Comparison of ENCODE assay signal across 8 cellular contexts in the genomic region with DNA sequence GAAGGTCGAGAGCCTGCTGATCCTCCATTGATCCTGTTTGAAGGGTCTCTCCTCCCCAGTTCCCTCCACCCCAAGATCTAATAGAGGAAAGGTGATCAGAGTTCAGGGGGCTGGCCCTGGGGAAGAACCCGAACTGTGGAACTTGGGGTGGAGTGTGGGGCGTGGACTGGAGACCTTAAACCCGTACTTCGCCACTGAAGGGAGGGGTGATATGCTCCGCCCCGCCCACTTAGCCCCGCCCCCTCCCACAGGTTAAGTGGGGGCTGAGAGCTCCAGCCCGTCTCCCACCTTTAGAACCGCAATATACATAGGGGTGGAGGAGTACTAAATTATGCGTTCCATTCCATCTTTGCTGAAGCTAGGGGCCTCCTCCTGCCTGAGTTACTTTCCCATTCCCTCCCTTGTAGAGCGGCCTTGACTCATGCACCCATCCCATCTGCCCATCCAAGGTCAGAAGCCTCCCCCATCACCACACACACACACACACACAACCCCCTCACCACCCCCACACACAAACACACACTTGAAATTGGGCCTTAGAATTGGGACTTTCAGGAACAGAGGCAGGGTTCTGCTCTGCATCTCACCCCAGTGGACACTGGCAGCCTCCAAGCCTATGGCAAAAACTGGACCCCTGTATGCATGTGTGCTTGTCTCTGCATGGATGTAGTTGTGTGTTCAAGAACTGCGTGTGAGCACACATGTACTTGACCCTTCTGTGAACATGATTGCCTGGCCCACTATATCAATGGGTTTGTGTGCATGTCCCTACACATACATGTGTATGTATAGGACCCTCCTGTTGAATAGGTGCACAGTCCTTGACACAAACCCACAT. TPM values are rescaled to one million over a fixed set of nuclear protein-coding genes. Genes with fewer than 3 reads are reported as not detected.
DNase-seq lines count a peak whose midpoint lies in the region; ATAC-seq, FAIRE-seq and TF ChIP-seq lines count a peak whose summit lies in the region.

No MANE protein-coding gene starts in this region.

- H3K36me3 ChIP-seq in BE2C (no peaks in the 10 kb centered on the region), left lung (peaks cover 0 to 12% of the 10 kb centered on the region in 2 donors)

- H3K4me3 Mint-ChIP-seq in MCF 10A (ENCODE audit: unreplicated experiment) = peak overlapping the region; percentile 66
- H3K4me3 Mint-ChIP-seq in stimulated activated naive CD8-positive, alpha-beta T cell treated with anti-CD3 and anti-CD28 coated beads, Interleukin-15, amount 100 ng/mL, for 72 hours = peak overlapping the region; percentile 55 to 75

- H3K27me3 ChIP-seq in BE2C = no peaks in the 10 kb centered on the region
- H3K27me3 ChIP-seq in left lung = peaks cover 0 to 15% of the 10 kb centered on the region in 2 donors

- H3K4me1 Mint-ChIP-seq in MCF 10A (ENCODE audit: insufficient read depth, unreplicated experiment) = no peaks in the 10 kb centered on the region
- H3K4me1 Mint-ChIP-seq in stimulated activated naive CD8-positive, alpha-beta T cell treated with anti-CD3 and anti-CD28 coated beads, Interleukin-15, amount 100 ng/mL, for 72 hours = peaks cover 34% of the 10 kb centered on the region

- peaks cover 8% of the 10 kb centered on the region for H3K36me3 Mint-ChIP-seq in MCF 10A (ENCODE audit: insufficient read depth, unreplicated experiment)

- CTCF ChIA-PET in MCF 10A (lab: Yijun Ruan, JAX) = interaction anchor here (0.5 to 1.4 kb wide), 3 partner anchors 13 to 37 kb away, joined by 3 to 5 read pairs (median 4); no protein-coding TSS in a partner anchor

- no peak for TF ChIP-seq POLR2A in H54 (IDR thresholded peaks at IDR 0.05; ENCODE audit: low read depth, low read length)

- POLR2A ChIA-PET in MCF 10A (lab: Yijun Ruan, JAX) = interaction anchor here (1.1 kb wide), 1 partner anchor 9 kb away, joined by 3 read pairs; no protein-coding TSS in a partner anchor

- no peak for DNase-seq in BE2C
- DNase-seq in NCI-H1105 treated with DMSO at 0.1 percent for 48 hours (lab: John Stamatoyannopoulos, UW) = peak; percentile 6
- DNase-seq in MCF 10A (ENCODE audit: unreplicated experiment) = no peak
- no peak for DNase-seq in left lung
- no peak for DNase-seq in stimulated activated naive CD8-positive, alpha-beta T cell treated with anti-CD3 and anti-CD28 coated beads, Interleukin-15, amount 100 ng/mL, for 72 hours
- DNase-seq in hepatic stellate cell (ENCODE audit: low spot score) = no peak
- no peak for DNase-seq in H54 (ENCODE audit: insufficient read length, low spot score)

- no peaks in the 10 kb centered on the region for H3K9me3 Mint-ChIP-seq in MCF 10A (ENCODE audit: unreplicated experiment)
- no peaks in the 10 kb centered on the region for H3K9me3 Mint-ChIP-seq in stimulated activated naive CD8-positive, alpha-beta T cell treated with anti-CD3 and anti-CD28 coated beads, Interleukin-15, amount 100 ng/mL, for 72 hours

- no peak for TF ChIP-seq CTCF in BE2C (IDR thresholded peaks at IDR 0.05; ENCODE audit: low read depth, low read length)
- TF ChIP-seq CTCF in MCF 10A (IDR thresholded peaks at IDR 0.05; ENCODE audit: unreplicated experiment) = no peak
- TF ChIP-seq CTCF in left lung (IDR thresholded peaks at IDR 0.05) = no peak

- no peak for FAIRE-seq in H54 (lab: Jason Lieb, UNC)

- H3K27ac ChIP-seq in left lung = no peak overlapping the region

- ATAC-seq in left lung (peak; percentile 69), HG03520 (IDR thresholded peaks at IDR 0.05; ENCODE audit: unreplicated experiment) (no peak)
- no peak for ATAC-seq in stimulated activated naive CD8-positive, alpha-beta T cell treated with anti-CD3 and anti-CD28 coated beads, Interleukin-15, amount 100 ng/mL, for 72 hours

- H3K4me1 ChIP-seq in BE2C = no peaks in the 10 kb centered on the region
- peaks cover 5 to 15% of the 10 kb centered on the region in 2 donors for H3K4me1 ChIP-seq in left lung

- H3K27ac Mint-ChIP-seq in MCF 10A (ENCODE audit: low read depth, unreplicated experiment) = no peak overlapping the region
- no peak overlapping the region for H3K27ac Mint-ChIP-seq in stimulated activated naive CD8-positive, alpha-beta T cell treated with anti-CD3 and anti-CD28 coated beads, Interleukin-15, amount 100 ng/mL, for 72 hours

- H3K27me3 Mint-ChIP-seq in MCF 10A (ENCODE audit: insufficient read depth, unreplicated experiment) = no peaks in the 10 kb centered on the region
- H3K27me3 Mint-ChIP-seq in stimulated activated naive CD8-positive, alpha-beta T cell treated with anti-CD3 and anti-CD28 coated beads, Interleukin-15, amount 100 ng/mL, for 72 hours = no peaks in the 10 kb centered on the region

- no peaks in the 10 kb centered on the region for H3K9me3 ChIP-seq in BE2C
- H3K9me3 ChIP-seq in left lung = no peaks in the 10 kb centered on the region

- BruUV-seq in MCF 10A (replicated peaks; lab: Mats Ljungman, UMichigan) = no TSS peak

- H3K4me3 ChIP-seq in BE2C (ENCODE audit: low read depth, low read length) (peak overlapping the region; percentile 68), left lung (peak overlapping the region; percentile 54 to 61)

- intact Hi-C loops in MCF 10A (cut with micrococcal nuclease) (no loop called here), left lung (cut with DNase I) (no loop called here)

RNA-seq across cellular contexts. Expression of a gene that starts 1.0 kb away (rescaled TPM):
- 10.4 TPM for polyA plus RNA-seq in BE2C (2012; ENCODE audit: insufficient read depth, insufficient read length, low read depth)
- 0.32 TPM in 1 of 2 replicates, not detected in the other for total RNA-seq in MCF 10A (2022)
- 10 to 100 TPM in 1 of 2 donors, 1 to 10 TPM in 1; 2.7 to 18.9 TPM for total RNA-seq in left lung

RNA-seq across cellular contexts. Expression of a gene that starts 17.0 kb away (rescaled TPM):
- polyA plus RNA-seq in BE2C (2012; ENCODE audit: insufficient read depth, insufficient read length, low read depth) = 250 TPM
- 63.4 and 64.8 TPM in 2 replicates for total RNA-seq in MCF 10A (2022)
- 10 to 100 TPM; 55.0 to 67.9 TPM for total RNA-seq in left lung

RNA-seq across cellular contexts. Expression of a gene that starts 17.0 kb away (rescaled TPM):
- 96.5 TPM for polyA plus RNA-seq in BE2C (2012; ENCODE audit: insufficient read depth, insufficient read length, low read depth)
- total RNA-seq in MCF 10A (2022) = 19.1 and 27.9 TPM in 2 replicates
- total RNA-seq in left lung = 1 to 10 TPM; 3.4 to 6.6 TPM

RNA-seq across cellular contexts. Expression of a gene that starts 29.3 kb away (rescaled TPM):
- polyA plus RNA-seq in BE2C (2012; ENCODE audit: insufficient read depth, insufficient read length, low read depth) = 98.8 TPM
- 15.2 and 18.6 TPM in 2 replicates for total RNA-seq in MCF 10A (2022)
- total RNA-seq in left lung = 10 to 100 TPM; 47.6 to 48.6 TPM

RNA-seq across cellular contexts. Expression of a gene that starts 57.5 kb away (rescaled TPM):
- polyA plus RNA-seq in BE2C (2012; ENCODE audit: insufficient read depth, insufficient read length, low read depth) = 21.4 TPM
- total RNA-seq in MCF 10A (2022) = 27.0 and 30.6 TPM in 2 replicates
- 10 to 100 TPM; 26.4 to 35.6 TPM for total RNA-seq in left lung
